ENCODE assay signal across 1 cellular context in genomic region chr14:73753043-73753886, GRCh38.
TF ChIP-seq lines count a peak whose summit lies in the region.

No MANE protein-coding gene starts in this region.

TF ChIP-seq in K562, 482 proteins besides CTCF, POLR2A, EP300 and RAD21 (continued from another document and continues in another):
- TF ChIP-seq, protein P1, sequence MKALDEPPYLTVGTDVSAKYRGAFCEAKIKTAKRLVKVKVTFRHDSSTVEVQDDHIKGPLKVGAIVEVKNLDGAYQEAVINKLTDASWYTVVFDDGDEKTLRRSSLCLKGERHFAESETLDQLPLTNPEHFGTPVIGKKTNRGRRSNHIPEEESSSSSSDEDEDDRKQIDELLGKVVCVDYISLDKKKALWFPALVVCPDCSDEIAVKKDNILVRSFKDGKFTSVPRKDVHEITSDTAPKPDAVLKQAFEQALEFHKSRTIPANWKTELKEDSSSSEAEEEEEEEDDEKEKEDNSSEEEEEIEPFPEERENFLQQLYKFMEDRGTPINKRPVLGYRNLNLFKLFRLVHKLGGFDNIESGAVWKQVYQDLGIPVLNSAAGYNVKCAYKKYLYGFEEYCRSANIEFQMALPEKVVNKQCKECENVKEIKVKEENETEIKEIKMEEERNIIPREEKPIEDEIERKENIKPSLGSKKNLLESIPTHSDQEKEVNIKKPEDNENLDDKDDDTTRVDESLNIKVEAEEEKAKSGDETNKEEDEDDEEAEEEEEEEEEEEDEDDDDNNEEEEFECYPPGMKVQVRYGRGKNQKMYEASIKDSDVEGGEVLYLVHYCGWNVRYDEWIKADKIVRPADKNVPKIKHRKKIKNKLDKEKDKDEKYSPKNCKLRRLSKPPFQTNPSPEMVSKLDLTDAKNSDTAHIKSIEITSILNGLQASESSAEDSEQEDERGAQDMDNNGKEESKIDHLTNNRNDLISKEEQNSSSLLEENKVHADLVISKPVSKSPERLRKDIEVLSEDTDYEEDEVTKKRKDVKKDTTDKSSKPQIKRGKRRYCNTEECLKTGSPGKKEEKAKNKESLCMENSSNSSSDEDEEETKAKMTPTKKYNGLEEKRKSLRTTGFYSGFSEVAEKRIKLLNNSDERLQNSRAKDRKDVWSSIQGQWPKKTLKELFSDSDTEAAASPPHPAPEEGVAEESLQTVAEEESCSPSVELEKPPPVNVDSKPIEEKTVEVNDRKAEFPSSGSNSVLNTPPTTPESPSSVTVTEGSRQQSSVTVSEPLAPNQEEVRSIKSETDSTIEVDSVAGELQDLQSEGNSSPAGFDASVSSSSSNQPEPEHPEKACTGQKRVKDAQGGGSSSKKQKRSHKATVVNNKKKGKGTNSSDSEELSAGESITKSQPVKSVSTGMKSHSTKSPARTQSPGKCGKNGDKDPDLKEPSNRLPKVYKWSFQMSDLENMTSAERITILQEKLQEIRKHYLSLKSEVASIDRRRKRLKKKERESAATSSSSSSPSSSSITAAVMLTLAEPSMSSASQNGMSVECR (CRISPR knock-in tag; IDR thresholded peaks at IDR 0.05): peak; percentile 20; the same call in 1 of the 2 replicates
- TF ChIP-seq MLX (CRISPR knock-in tag; conservative IDR thresholded peaks at IDR 0.05): no peak
- peak; percentile 95 for TF ChIP-seq TFAP4 (CRISPR knock-in tag; IDR thresholded peaks at IDR 0.05; ENCODE audit: borderline replicate concordance)
- peak; percentile 83 for TF ChIP-seq NCOR1 (IDR thresholded peaks at IDR 0.05)
- TF ChIP-seq ZFX (CRISPR knock-in tag; IDR thresholded peaks at IDR 0.05): peak; percentile 30; the same call in 1 of the 2 replicates
- TF ChIP-seq KLF16 (IDR thresholded peaks at IDR 0.05): peak; percentile 64; the same call in 1 of the 2 replicates
- no peak for TF ChIP-seq EGR1 (conservative IDR thresholded peaks at IDR 0.05)
- TF ChIP-seq PHF8 (IDR thresholded peaks at IDR 0.05; ENCODE audit: borderline replicate concordance, low read length): no peak; the same call in 1 of the 2 replicates
- no peak for TF ChIP-seq DDX20 (tag; IDR thresholded peaks at IDR 0.05; ENCODE audit: low read depth)
- TF ChIP-seq, protein P2, sequence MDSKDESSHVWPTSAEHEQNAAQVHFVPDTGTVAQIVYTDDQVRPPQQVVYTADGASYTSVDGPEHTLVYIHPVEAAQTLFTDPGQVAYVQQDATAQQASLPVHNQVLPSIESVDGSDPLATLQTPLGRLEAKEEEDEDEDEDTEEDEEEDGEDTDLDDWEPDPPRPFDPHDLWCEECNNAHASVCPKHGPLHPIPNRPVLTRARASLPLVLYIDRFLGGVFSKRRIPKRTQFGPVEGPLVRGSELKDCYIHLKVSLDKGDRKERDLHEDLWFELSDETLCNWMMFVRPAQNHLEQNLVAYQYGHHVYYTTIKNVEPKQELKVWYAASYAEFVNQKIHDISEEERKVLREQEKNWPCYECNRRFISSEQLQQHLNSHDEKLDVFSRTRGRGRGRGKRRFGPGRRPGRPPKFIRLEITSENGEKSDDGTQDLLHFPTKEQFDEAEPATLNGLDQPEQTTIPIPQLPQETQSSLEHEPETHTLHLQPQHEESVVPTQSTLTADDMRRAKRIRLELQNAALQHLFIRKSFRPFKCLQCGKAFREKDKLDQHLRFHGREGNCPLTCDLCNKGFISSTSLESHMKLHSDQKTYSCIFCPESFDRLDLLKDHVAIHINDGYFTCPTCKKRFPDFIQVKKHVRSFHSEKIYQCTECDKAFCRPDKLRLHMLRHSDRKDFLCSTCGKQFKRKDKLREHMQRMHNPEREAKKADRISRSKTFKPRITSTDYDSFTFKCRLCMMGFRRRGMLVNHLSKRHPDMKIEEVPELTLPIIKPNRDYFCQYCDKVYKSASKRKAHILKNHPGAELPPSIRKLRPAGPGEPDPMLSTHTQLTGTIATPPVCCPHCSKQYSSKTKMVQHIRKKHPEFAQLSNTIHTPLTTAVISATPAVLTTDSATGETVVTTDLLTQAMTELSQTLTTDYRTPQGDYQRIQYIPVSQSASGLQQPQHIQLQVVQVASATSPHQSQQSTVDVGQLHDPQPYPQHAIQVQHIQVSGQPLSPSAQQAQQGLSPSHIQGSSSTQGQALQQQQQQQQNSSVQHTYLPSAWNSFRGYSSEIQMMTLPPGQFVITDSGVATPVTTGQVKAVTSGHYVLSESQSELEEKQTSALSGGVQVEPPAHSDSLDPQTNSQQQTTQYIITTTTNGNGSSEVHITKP (IDR thresholded peaks at IDR 0.05; ENCODE audit: partially characterized antibody): peak; percentile 8
- peak; percentile 49 for TF ChIP-seq RBFOX2 (IDR thresholded peaks at IDR 0.05; ENCODE audit: low read depth, low read length)
- peak; percentile 17; the same call in 1 of the 2 replicates for TF ChIP-seq GATAD2A (IDR thresholded peaks at IDR 0.05)
- TF ChIP-seq PRPF4 (IDR thresholded peaks at IDR 0.05; ENCODE audit: insufficient read depth, low read depth, low read length, poor library complexity, severe bottlenecking): no peak
- TF ChIP-seq ATF7 (IDR thresholded peaks at IDR 0.05): peak; percentile 59
- TF ChIP-seq DEAF1 (CRISPR knock-in tag; IDR thresholded peaks at IDR 0.05): no peak
- 0 out of 4 replicates have a peak, but pooled peaks of 1 of the 2 experiments have one; percentile 5 for TF ChIP-seq TEAD1 (CRISPR knock-in tag; IDR thresholded peaks at IDR 0.05)
- no peak for TF ChIP-seq NFXL1 (CRISPR knock-in tag; IDR thresholded peaks at IDR 0.05)
- TF ChIP-seq ZNF449 (CRISPR knock-in tag; IDR thresholded peaks at IDR 0.05): no peak
- TF ChIP-seq MTA2 (IDR thresholded peaks at IDR 0.05; ENCODE audit: low read depth): peak; percentile 67
- no peak for TF ChIP-seq SNRNP70 (optimal IDR thresholded peaks at IDR 0.05; ENCODE audit: low read depth, low read length)
- peak; percentile 63; the same call in 1 of the 2 replicates for TF ChIP-seq LEF1 (IDR thresholded peaks at IDR 0.05)
- no peak for TF ChIP-seq L3MBTL2 (IDR thresholded peaks at IDR 0.05)
- TF ChIP-seq RNF2 (IDR thresholded peaks at IDR 0.05): 0 out of 2 replicates have a peak, but pooled peaks have one; percentile 63
- peak; percentile 74; the same call in 1 of the 2 replicates for TF ChIP-seq MYNN (IDR thresholded peaks at IDR 0.05)
- TF ChIP-seq MYNN (CRISPR knock-in tag; IDR thresholded peaks at IDR 0.05): no peak
- TF ChIP-seq GATA2 (CRISPR knock-in tag; IDR thresholded peaks at IDR 0.05): peak; percentile 67; the same call in 1 of the 2 replicates
- TF ChIP-seq ETV6 (IDR thresholded peaks at IDR 0.05; ENCODE audit: borderline replicate concordance in 1 of 2, low read depth in 2 of 2, low read length in 1 of 2): peak in 1 of 2 experiments; percentile 81; a peak in 1 of 4 replicates
- TF ChIP-seq ETV6 (CRISPR knock-in tag; IDR thresholded peaks at IDR 0.05; ENCODE audit: borderline replicate concordance): no peak
- TF ChIP-seq, protein P3, sequence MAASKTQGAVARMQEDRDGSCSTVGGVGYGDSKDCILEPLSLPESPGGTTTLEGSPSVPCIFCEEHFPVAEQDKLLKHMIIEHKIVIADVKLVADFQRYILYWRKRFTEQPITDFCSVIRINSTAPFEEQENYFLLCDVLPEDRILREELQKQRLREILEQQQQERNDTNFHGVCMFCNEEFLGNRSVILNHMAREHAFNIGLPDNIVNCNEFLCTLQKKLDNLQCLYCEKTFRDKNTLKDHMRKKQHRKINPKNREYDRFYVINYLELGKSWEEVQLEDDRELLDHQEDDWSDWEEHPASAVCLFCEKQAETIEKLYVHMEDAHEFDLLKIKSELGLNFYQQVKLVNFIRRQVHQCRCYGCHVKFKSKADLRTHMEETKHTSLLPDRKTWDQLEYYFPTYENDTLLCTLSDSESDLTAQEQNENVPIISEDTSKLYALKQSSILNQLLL (CRISPR knock-in tag; IDR thresholded peaks at IDR 0.05; ENCODE audit: borderline replicate concordance): no peak
- TF ChIP-seq ZNF347 (CRISPR knock-in tag; IDR thresholded peaks at IDR 0.05; ENCODE audit: low read depth): no peak
- no peak for TF ChIP-seq POLR2H (tag; IDR thresholded peaks at IDR 0.05; ENCODE audit: low read depth)
- TF ChIP-seq HDAC1 (IDR thresholded peaks at IDR 0.05): 0 out of 4 replicates have a peak, but pooled peaks of 1 of the 2 experiments have one; percentile 31
- 0 out of 4 replicates have a peak, but pooled peaks of 1 of the 2 experiments have one; percentile 20 for TF ChIP-seq TRIM24 (IDR thresholded peaks at IDR 0.05)
- 0 out of 2 replicates have a peak, but pooled peaks have one; percentile 66 for TF ChIP-seq PML (IDR thresholded peaks at IDR 0.05; ENCODE audit: low read length)
- TF ChIP-seq CXXC5 (CRISPR knock-in tag; IDR thresholded peaks at IDR 0.05): peak; percentile 61
- TF ChIP-seq SMARCA4 (IDR thresholded peaks at IDR 0.05): peak; percentile 77
- TF ChIP-seq CREB1 (IDR thresholded peaks at IDR 0.05): 0 out of 2 replicates have a peak, but pooled peaks have one; percentile 23
- no peak for TF ChIP-seq CREB1 (CRISPR knock-in tag; IDR thresholded peaks at IDR 0.05)
- TF ChIP-seq DPF2 (IDR thresholded peaks at IDR 0.05): peak; percentile 83
- TF ChIP-seq THRA (IDR thresholded peaks at IDR 0.05): no peak
- peak; percentile 39; the same call in 1 of the 2 replicates for TF ChIP-seq RB1 (IDR thresholded peaks at IDR 0.05; ENCODE audit: low read depth)
- no peak for TF ChIP-seq PURB (CRISPR knock-in tag; IDR thresholded peaks at IDR 0.05; ENCODE audit: low read depth)
- TF ChIP-seq CBFA2T3 (IDR thresholded peaks at IDR 0.05): peak; percentile 92
- TF ChIP-seq GATAD2B (IDR thresholded peaks at IDR 0.05; ENCODE audit: borderline replicate concordance): no peak
- peak in 1 of 2 experiments; percentile 40; a peak in 1 of 4 replicates for TF ChIP-seq MNT (conservative IDR thresholded peaks at IDR 0.05)
- 0 out of 2 replicates have a peak, but pooled peaks have one; percentile 31 for TF ChIP-seq MYC (IDR thresholded peaks at IDR 0.05; ENCODE audit: low read depth, low read length)
- TF ChIP-seq MYC (CRISPR knock-in tag; IDR thresholded peaks at IDR 0.05; ENCODE audit: borderline replicate concordance, low read depth): no peak
- TF ChIP-seq ZSCAN32 (CRISPR knock-in tag; IDR thresholded peaks at IDR 0.05): no peak
- peak; percentile 61 for TF ChIP-seq GABPA (tag; conservative IDR thresholded peaks at IDR 0.05; ENCODE audit: low read depth)
- peak; percentile 82 for TF ChIP-seq SMAD4 (CRISPR knock-in tag; conservative IDR thresholded peaks at IDR 0.05)
- peak; percentile 61; the same call in 1 of the 2 replicates for TF ChIP-seq STAT5A (IDR thresholded peaks at IDR 0.05; ENCODE audit: borderline replicate concordance, low read length)
- peak; percentile 87 for TF ChIP-seq TEAD4 (IDR thresholded peaks at IDR 0.05; ENCODE audit: low read length)
- no peak for TF ChIP-seq TEAD4 (CRISPR knock-in tag; IDR thresholded peaks at IDR 0.05; ENCODE audit: borderline replicate concordance)
- TF ChIP-seq MAFK (IDR thresholded peaks at IDR 0.05; ENCODE audit: low read length): 0 out of 2 replicates have a peak, but pooled peaks have one; percentile 3
- no peak for TF ChIP-seq KLF10 (CRISPR knock-in tag; IDR thresholded peaks at IDR 0.05)
